In genomic region chr9:86943871-86944240, GRCh38 we compare ENCODE assay signal across 1 cellular context.
TF ChIP-seq lines count a peak whose summit lies in the region.

No MANE protein-coding gene starts in this region.

TF ChIP-seq in HepG2, 621 proteins besides CTCF, POLR2A, EP300 and RAD21 (continued from another document):
- no peak for TF ChIP-seq ZNF646 (CRISPR knock-in tag; IDR thresholded peaks at IDR 0.05)
- no peak for TF ChIP-seq TEAD3 (CRISPR knock-in tag; optimal IDR thresholded peaks at IDR 0.05; ENCODE audit: borderline replicate concordance)
